In the genomic region with DNA sequence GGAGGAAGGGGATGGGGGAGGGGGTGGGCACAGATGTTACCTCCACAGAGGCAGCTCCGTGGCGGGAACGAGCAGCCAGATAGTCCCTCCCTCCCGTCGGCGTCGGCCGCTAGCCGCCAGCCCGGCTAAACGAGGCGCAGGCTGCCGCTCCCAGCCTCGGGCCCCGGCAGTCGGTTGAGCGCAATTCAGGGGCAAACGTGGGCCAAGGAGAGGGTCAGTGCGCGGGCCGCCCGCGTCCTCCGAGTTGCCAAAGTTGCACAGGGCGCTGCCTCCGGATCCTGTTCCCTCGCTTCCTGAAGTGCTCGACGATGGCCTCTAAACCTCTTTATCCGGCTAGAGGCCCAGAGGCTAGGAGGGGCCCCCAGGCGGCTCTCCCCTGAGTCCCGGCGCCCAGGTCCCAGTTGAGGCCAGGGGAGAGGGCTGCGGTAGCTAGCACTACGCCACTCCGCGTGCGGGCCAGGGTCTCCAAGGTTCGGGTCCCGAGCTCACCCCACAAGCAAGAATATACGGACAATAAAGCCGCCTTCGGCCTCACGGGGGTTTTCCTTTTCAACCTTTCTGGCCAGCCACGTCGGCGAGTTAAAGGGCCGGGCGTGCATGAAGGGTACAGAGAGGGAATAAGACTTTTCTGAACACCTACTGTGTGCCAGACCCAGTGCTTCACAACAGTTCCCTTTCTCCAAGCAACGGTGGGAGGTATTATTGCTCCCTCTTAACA, we compare ENCODE assay signal across 10 cellular contexts.
A peak's percentile ranks its signal among the peaks of the same experiment; 100 is the strongest.
DNase-seq lines count a peak whose midpoint lies in the region; ATAC-seq and TF ChIP-seq lines count a peak whose summit lies in the region.
"Had no signal": no experiment of that assay in that cellular context is flagged by ENCODE, and none has a peak within 500 bp of the region (broad histone marks: within the 10 kb centered on the region; RNA-seq: fewer than 3 reads in every experiment).

No MANE protein-coding gene starts in this region.

- no peaks in the 10 kb centered on the region for H3K9me3 ChIP-seq in right cardiac atrium (ENCODE audit: control insufficient read depth, low read length)
- no peaks in the 10 kb centered on the region for H3K9me3 ChIP-seq in vagina
- H3K9me3 ChIP-seq: transverse colon had no signal

- no peak overlapping the region for H3K27ac Mint-ChIP-seq in mesothelial cell of epicardium

- TF ChIP-seq POLR2A in vagina (IDR thresholded peaks at IDR 0.05), result no peak

- H3K36me3 ChIP-seq in brain microvascular endothelial cell (replicated peaks) (no peaks in the 10 kb centered on the region), vagina (no peaks in the 10 kb centered on the region)
- H3K36me3 ChIP-seq: cardiac muscle cell, transverse colon had no signal

- H3K27me3 Mint-ChIP-seq in mesothelial cell of epicardium (ENCODE audit: low read depth), result peaks cover 96% of the 10 kb centered on the region

- intact Hi-C loops in right cardiac atrium (cut with DNase I), result no loop called here
- intact Hi-C loops in cardiac septum (cut with DNase I), result no loop called here
- intact Hi-C loops in vagina (cut with DNase I), result no loop called here

- no peaks in the 10 kb centered on the region for H3K36me3 Mint-ChIP-seq in mesothelial cell of epicardium

- no peak for TF ChIP-seq CTCF in brain microvascular endothelial cell (IDR thresholded peaks at IDR 0.05; ENCODE audit: low read depth, low read length, missing control alignments)
- no peak for TF ChIP-seq CTCF in mesothelial cell of epicardium (IDR thresholded peaks at IDR 0.05; ENCODE audit: unreplicated experiment)
- no peak for TF ChIP-seq CTCF in vagina (IDR thresholded peaks at IDR 0.05)

- peaks cover 2% of the 10 kb centered on the region for H3K4me1 Mint-ChIP-seq in mesothelial cell of epicardium

- H3K4me1 ChIP-seq in right cardiac atrium (ENCODE audit: control insufficient read depth, insufficient read depth, low read length), result no peaks in the 10 kb centered on the region
- peaks cover 14% of the 10 kb centered on the region for H3K4me1 ChIP-seq in vagina

- DNase-seq in right cardiac atrium (peak in 1 of 3 donors; percentile 44), cardiac septum (ENCODE audit: low spot score) (no peak), brain microvascular endothelial cell (no peak), mesothelial cell of epicardium (ENCODE audit: low spot score in 2 of 2, unreplicated experiment in 2 of 2) (no peak), vagina (ENCODE audit: extremely low spot score in 2 of 2) (no peak), NCI-H1048 (lab: John Stamatoyannopoulos, UW) (no peak)
- DNase-seq in stimulated activated CD4-positive, alpha-beta T cell treated with anti-CD3 and anti-CD28 coated beads, Interleukin-2, amount 100 ng/mL, for 24 hours, result no peak
- DNase-seq: transverse colon had no signal

- H3K27ac ChIP-seq in right cardiac atrium (ENCODE audit: low read length) (no peak overlapping the region), brain microvascular endothelial cell (no peak overlapping the region), vagina (no peak overlapping the region)
- H3K27ac ChIP-seq: cardiac muscle cell, transverse colon had no signal

- peak overlapping the region; percentile 53 for H3K4me3 Mint-ChIP-seq in mesothelial cell of epicardium

- H3K27me3 ChIP-seq in right cardiac atrium (ENCODE audit: control insufficient read depth, insufficient read depth) (no peaks in the 10 kb centered on the region), brain microvascular endothelial cell (replicated peaks) (peaks cover 7% of the 10 kb centered on the region), vagina (peaks cover 5% of the 10 kb centered on the region)

- H3K9me3 Mint-ChIP-seq in mesothelial cell of epicardium, result peaks cover 9% of the 10 kb centered on the region

- no peak for ATAC-seq in right cardiac atrium
- no peak for ATAC-seq in HG03521 (IDR thresholded peaks at IDR 0.05; ENCODE audit: unreplicated experiment)

- 3% methylated on average over 49 of the region's 50 CpGs for whole genome bisulfite sequencing in right cardiac atrium

- in situ Hi-C loops in brain microvascular endothelial cell (cut with HindIII; ENCODE audit: low pct_ligation_motif_present, low sequenced_read_pairs), result no loop called here

- H3K4me3 ChIP-seq in right cardiac atrium (ENCODE audit: low read length) (peak overlapping the region; percentile 82), brain microvascular endothelial cell (ENCODE audit: low read depth, low read length) (peak overlapping the region; percentile 15), vagina (peak overlapping the region; percentile 35 to 36)

Comparison
In these comparisons a context has a peak if more than half of its experiments do, and no peak if none do; other contexts are left out.
1. H3K4me3 ChIP-seq: peak in every context shown above with its lines; median percentile 82 in right cardiac atrium; 36 in vagina; 15 in brain microvascular endothelial cell.